ENCODE assay signal across 23 cellular contexts in the genomic region with DNA sequence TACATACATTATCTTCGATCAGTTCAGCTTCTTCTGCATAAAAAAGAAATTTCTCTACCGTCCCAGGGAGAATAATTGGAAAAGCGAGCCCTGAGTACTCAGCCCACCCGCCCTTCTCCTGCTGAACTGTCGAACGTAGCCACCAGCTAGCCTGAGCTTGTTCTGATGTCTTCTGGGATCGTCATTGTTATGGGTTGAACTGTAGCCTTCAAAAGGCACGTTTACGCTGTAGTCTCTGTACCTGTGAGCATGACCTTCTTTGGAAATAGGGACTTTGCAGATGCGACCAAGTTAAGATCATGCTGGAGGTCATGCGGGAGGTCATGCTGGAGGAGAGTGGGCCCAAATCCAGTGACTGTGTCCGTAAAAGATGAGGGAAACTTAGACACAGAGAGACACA.
DNase-seq lines count a peak whose midpoint lies in the region; ATAC-seq, FAIRE-seq and TF ChIP-seq lines count a peak whose summit lies in the region.
"Had no signal": no experiment of that assay in that cellular context is flagged by ENCODE, and none has a peak within 500 bp of the region (broad histone marks: within the 10 kb centered on the region; RNA-seq: fewer than 3 reads in every experiment).

No MANE protein-coding gene starts in this region.

- CTCF ChIA-PET in A549 (lab: Yijun Ruan, JAX) (interaction anchor here (1.1 kb wide), 1 partner anchor 127 kb away, joined by 3 read pairs; no protein-coding TSS in a partner anchor), PC-9 (lab: Charles Lee) (no interaction called here)

- TF ChIP-seq RAD21 in A549 (conservative IDR thresholded peaks at IDR 0.05 in 1 of 2, IDR thresholded peaks at IDR 0.05 in 1 of 2), result no peak

- H3F3A ChIP-seq in PC-9 (ENCODE audit: insufficient read depth, low read depth), result peaks cover 27% of the 10 kb centered on the region; the same call in 1 of the 2 replicates

- no peaks in the 10 kb centered on the region for H3K36me3 Mint-ChIP-seq in natural killer cell treated with Interleukin-12 subunit alpha and Interleukin-12 subunit beta and Interleukin-15 and Interleukin-18, amount 100 ng/mL, for 72 hours

- FAIRE-seq in A549 (lab: Jason Lieb, UNC), result no peak
- FAIRE-seq: D721Med, frontal cortex, islet of Langerhans had no signal

- H3K4me1 Mint-ChIP-seq in natural killer cell treated with Interleukin-12 subunit alpha and Interleukin-12 subunit beta and Interleukin-15 and Interleukin-18, amount 100 ng/mL, for 72 hours (ENCODE audit: low read depth in 2 of 2), result peaks cover 50 to 52% of the 10 kb centered on the region in 2 donors

- ATAC-seq in A549, result no peak
- no peak for ATAC-seq in natural killer cell treated with Interleukin-12 subunit alpha and Interleukin-12 subunit beta and Interleukin-15 and Interleukin-18, amount 100 ng/mL, for 72 hours
- ATAC-seq in HG03025 (IDR thresholded peaks at IDR 0.05; ENCODE audit: low FRiP score, unreplicated experiment), result no peak
- ATAC-seq in GM21528 (IDR thresholded peaks at IDR 0.05; ENCODE audit: low FRiP score, unreplicated experiment), result no peak
- ATAC-seq: activated T-cell treated with anti-CD3 and anti-CD28 coated beads, Interleukin-2, amount 50 U/mL, for 4 hours had no signal

- WGBS in A549 (ENCODE audit: missing lambda C conversion rate), result 90% methylated on average over 12 of the region's 12 CpGs

- intact Hi-C loops in PC-9 (cut with micrococcal nuclease; ENCODE audit: unreplicated experiment), result loop anchor here (1.0 to 2.0 kb wide), 3 partner anchors 27 to 128 kb away; a partner anchor contains a TSS

- H3K4me2 ChIP-seq in A549 (0 out of 3 replicates have a peak overlapping the region, but pooled peaks have one; percentile 63), PC-9 (no peak overlapping the region)
- H3K4me2 ChIP-seq: BLaER1 had no signal

- peaks cover 26% of the 10 kb centered on the region for H4K20me1 ChIP-seq in PC-9 (ENCODE audit: insufficient read depth)

- BruUV-seq in PC-9 (replicated peaks; lab: Mats Ljungman, UMichigan), result TSS peak; percentile 78

- no peaks in the 10 kb centered on the region for H3K9me2 ChIP-seq in PC-9 (ENCODE audit: insufficient read depth)

- peak overlapping the region in 1 of 2 donors; percentile 36 for H3K27ac Mint-ChIP-seq in natural killer cell treated with Interleukin-12 subunit alpha and Interleukin-12 subunit beta and Interleukin-15 and Interleukin-18, amount 100 ng/mL, for 72 hours

- H3K27me3 ChIP-seq in PC-9 (ENCODE audit: insufficient read depth, low read depth) (no peaks in the 10 kb centered on the region), neutrophil (no peaks in the 10 kb centered on the region)
- H3K27me3 ChIP-seq: BLaER1, stomach, upper lobe of right lung had no signal

- peaks cover 16% of the 10 kb centered on the region for H3K36me3 ChIP-seq in PC-9 (ENCODE audit: low read depth)
- H3K36me3 ChIP-seq in neutrophil, result peaks cover 11% of the 10 kb centered on the region
- H3K36me3 ChIP-seq: upper lobe of right lung had no signal

- H3K9me3 Mint-ChIP-seq in natural killer cell treated with Interleukin-12 subunit alpha and Interleukin-12 subunit beta and Interleukin-15 and Interleukin-18, amount 100 ng/mL, for 72 hours, result no peaks in the 10 kb centered on the region
- H3K9me3 Mint-ChIP-seq: activated T-cell treated with anti-CD3 and anti-CD28 coated beads, Interleukin-2, amount 50 U/mL, for 4 hours had no signal

- H3K27me3 Mint-ChIP-seq in natural killer cell treated with Interleukin-12 subunit alpha and Interleukin-12 subunit beta and Interleukin-15 and Interleukin-18, amount 100 ng/mL, for 72 hours, result no peaks in the 10 kb centered on the region

- TF ChIP-seq CTCF in A549 (IDR thresholded peaks at IDR 0.05), result no peak
- TF ChIP-seq CTCF in PC-9 (conservative IDR thresholded peaks at IDR 0.05), result no peak
- TF ChIP-seq CTCF in epithelial cell of esophagus (IDR thresholded peaks at IDR 0.05; ENCODE audit: insufficient read depth, low read depth, low read length, missing control alignments), result no peak
- TF ChIP-seq CTCF in neutrophil (IDR thresholded peaks at IDR 0.05), result no peak

- peaks cover 100% of the 10 kb centered on the region for H3K79me2 ChIP-seq in PC-9 (ENCODE audit: low read depth)

- no peak for TF ChIP-seq EP300 in A549 (IDR thresholded peaks at IDR 0.05)

- H3K4me3 Mint-ChIP-seq in natural killer cell treated with Interleukin-12 subunit alpha and Interleukin-12 subunit beta and Interleukin-15 and Interleukin-18, amount 100 ng/mL, for 72 hours, result no peak overlapping the region
- H3K4me3 Mint-ChIP-seq: activated T-cell treated with anti-CD3 and anti-CD28 coated beads, Interleukin-2, amount 50 U/mL, for 4 hours had no signal

- no peak for TF ChIP-seq POLR2A in A549 (IDR thresholded peaks at IDR 0.05; ENCODE audit: low read length)

- H3K9me3 ChIP-seq in A549 (no peaks in the 10 kb centered on the region), PC-9 (ENCODE audit: insufficient read depth, low read depth) (peaks cover 7% of the 10 kb centered on the region; the same call in 1 of the 2 replicates), neutrophil (no peaks in the 10 kb centered on the region)
- H3K9me3 ChIP-seq: stomach, upper lobe of right lung had no signal

- H3K4me3 ChIP-seq in A549 (no peak overlapping the region), PC-9 (no peak overlapping the region), epithelial cell of esophagus (ENCODE audit: low read length) (no peak overlapping the region), neutrophil (ENCODE audit: low read depth in 1 of 2, low read length in 1 of 2) (no peak overlapping the region)
- H3K4me3 ChIP-seq: BLaER1, lung, stomach, upper lobe of right lung had no signal

- no peak overlapping the region for H2AFZ ChIP-seq in PC-9

- DNase-seq in A549 (ENCODE audit: low read depth in 1 of 2, low spot score in 1 of 2) (no peak), PC-9 (no peak), epithelial cell of esophagus (ENCODE audit: low read depth) (peak; percentile 85), NCI-H2081 treated with DMSO at 0.1 percent for 48 hours (lab: John Stamatoyannopoulos, UW) (no peak)
- DNase-seq in natural killer cell treated with Interleukin-12 subunit alpha and Interleukin-12 subunit beta and Interleukin-15 and Interleukin-18, amount 100 ng/mL, for 72 hours (ENCODE audit: low spot score), result no peak
- DNase-seq: activated naive CD4-positive, alpha-beta T cell; activated T-cell treated with anti-CD3 and anti-CD28 coated beads, Interleukin-2, amount 50 U/mL, for 4 hours; amniotic stem cell; H7; NCI-H1436; NCI-H510A treated with DMSO at 0.1 percent for 48 hours; NK-92 treated with Interleukin-12 subunit alpha and Interleukin-12 subunit beta, amount 100 ng/mL, for 24 hours; stimulated activated CD4-positive, alpha-beta T cell treated with anti-CD3 and anti-CD28 coated beads, Interleukin-4, amount 100 ng/mL, for 4 hours; stomach had no signal

- POLR2A ChIA-PET in A549 (lab: Yijun Ruan, JAX), result no interaction called here
- POLR2A ChIA-PET in PC-9 (lab: Charles Lee; ENCODE audit: unreplicated experiment), result no interaction called here

- H3K4me1 ChIP-seq in A549 (peaks cover 100% of the 10 kb centered on the region), PC-9 (replicated peaks; ENCODE audit: insufficient read depth) (peaks cover 25% of the 10 kb centered on the region), neutrophil (ENCODE audit: control insufficient read depth in 1 of 2, insufficient read depth in 1 of 2, low read depth in 1 of 2, low read length in 1 of 2) (peaks cover 18 to 38% of the 10 kb centered on the region in 2 experiments)

- H3K27ac ChIP-seq in A549 (peak overlapping the region; percentile 15 to 80; a peak in 5 of 6 replicates), PC-9 (no peak overlapping the region), neutrophil (peak overlapping the region; percentile 81)
- H3K27ac ChIP-seq: BLaER1, stomach, upper lobe of right lung had no signal

TF ChIP-seq in A549, 52 proteins besides CTCF, POLR2A, EP300 and RAD21 (continues in another document):
- TF ChIP-seq NR3C1 (IDR thresholded peaks at IDR 0.05) (no peak), JUNB (IDR thresholded peaks at IDR 0.05) (no peak), KDM5A (IDR thresholded peaks at IDR 0.05) (no peak), HOXB5 (CRISPR knock-in tag; IDR thresholded peaks at IDR 0.05) (no peak), ZSCAN20 (CRISPR knock-in tag; IDR thresholded peaks at IDR 0.05) (no peak), CHD4 (IDR thresholded peaks at IDR 0.05; ENCODE audit: borderline replicate concordance) (no peak), MYC (IDR thresholded peaks at IDR 0.05; ENCODE audit: borderline replicate concordance, low read length) (no peak), GATA3 (IDR thresholded peaks at IDR 0.05; ENCODE audit: borderline replicate concordance) (no peak), ZC3H11A (IDR thresholded peaks at IDR 0.05) (no peak)
- TF ChIP-seq, protein P1, sequence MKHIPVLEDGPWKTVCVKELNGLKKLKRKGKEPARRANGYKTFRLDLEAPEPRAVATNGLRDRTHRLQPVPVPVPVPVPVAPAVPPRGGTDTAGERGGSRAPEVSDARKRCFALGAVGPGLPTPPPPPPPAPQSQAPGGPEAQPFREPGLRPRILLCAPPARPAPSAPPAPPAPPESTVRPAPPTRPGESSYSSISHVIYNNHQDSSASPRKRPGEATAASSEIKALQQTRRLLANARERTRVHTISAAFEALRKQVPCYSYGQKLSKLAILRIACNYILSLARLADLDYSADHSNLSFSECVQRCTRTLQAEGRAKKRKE (CRISPR knock-in tag; IDR thresholded peaks at IDR 0.05; ENCODE audit: low read depth), result no peak
